In genomic region chr10:3239066-3239919, GRCh38 we compare ENCODE assay signal across 8 cellular contexts.
DNase-seq lines count a peak whose midpoint lies in the region; ATAC-seq and TF ChIP-seq lines count a peak whose summit lies in the region.

No MANE protein-coding gene starts in this region.

- peaks cover 3 to 9% (median 5%) of the 10 kb centered on the region in 3 donors for H3K4me1 ChIP-seq in esophagus squamous epithelium

- peak overlapping the region; percentile 2 to 58 (median 49) for H3K27ac Mint-ChIP-seq in nephron

- peak overlapping the region in 2 of 4 donors; percentile 9 to 71 for H3K27ac ChIP-seq in esophagus squamous epithelium

- no peak for TF ChIP-seq POLR2A in esophagus squamous epithelium (IDR thresholded peaks at IDR 0.05)

- H3K36me3 ChIP-seq in GM06990 (ENCODE audit: control insufficient read depth, insufficient read depth, low read length) (no peaks in the 10 kb centered on the region), esophagus squamous epithelium (no peaks in the 10 kb centered on the region)

- TF ChIP-seq CTCF in GM06990 (IDR thresholded peaks at IDR 0.05; ENCODE audit: insufficient read depth, low read length, poor library complexity, severe bottlenecking) (peak; percentile 92), esophagus squamous epithelium (IDR thresholded peaks at IDR 0.05) (peak in 5 of 6 experiments; percentile 73 to 94 (median 91)), nephron (IDR thresholded peaks at IDR 0.05; ENCODE audit: unreplicated experiment in 3 of 3) (peak; percentile 89 to 95 (median 95))

- peaks cover 22% of the 10 kb centered on the region for H3K27me3 Mint-ChIP-seq in nephron (ENCODE audit: low read depth)

- H3K9me3 Mint-ChIP-seq in nephron: peaks cover 2% of the 10 kb centered on the region

- no peak overlapping the region for H3K4me3 ChIP-seq in GM06990 (replicated peaks; ENCODE audit: low read depth, low read length)
- peak overlapping the region in 1 of 4 donors; percentile 30 for H3K4me3 ChIP-seq in esophagus squamous epithelium

- intact Hi-C loops in esophagus squamous epithelium (cut with DNase I): no loop called here

- H3K4me1 Mint-ChIP-seq in nephron: peaks cover 10% of the 10 kb centered on the region

- DNase-seq in GM06990 (ENCODE audit: extremely low read depth, insufficient read length) (peak; percentile 44), HCEC 1CT (peak; percentile 54), NOMO-1 treated with dmso at 0.1 percent for 144 hours (lab: John Stamatoyannopoulos, UW; ENCODE audit: unreplicated experiment) (peak; percentile 34), activated T-cell treated with anti-CD3 and anti-CD28 coated beads for 1 hour (ENCODE audit: low read depth) (peak; percentile 68), esophagus squamous epithelium (lab: John Stamatoyannopoulos, UW) (no peak)
- peak; percentile 64 for DNase-seq in stimulated activated naive CD4-positive, alpha-beta T cell treated with Interleukin-2 at 50 U/mL for 16 hours (lab: John Stamatoyannopoulos, UW)

- H3K27me3 ChIP-seq in GM06990 (replicated peaks; ENCODE audit: control insufficient read depth, insufficient read depth, low read length): peaks cover 2% of the 10 kb centered on the region; the same call in 1 of the 2 replicates
- no peaks in the 10 kb centered on the region for H3K27me3 ChIP-seq in esophagus squamous epithelium

- no peak for ATAC-seq in GM21619 (IDR thresholded peaks at IDR 0.05; ENCODE audit: unreplicated experiment)

- no peaks in the 10 kb centered on the region for H3K9me3 ChIP-seq in esophagus squamous epithelium

- H3K4me3 Mint-ChIP-seq in nephron: peak overlapping the region; percentile 37 to 68 (median 45)

- no peaks in the 10 kb centered on the region for H3K36me3 Mint-ChIP-seq in nephron (ENCODE audit: low read depth)

- 34 to 61% methylated on average over 21 to 31 of the region's 35 CpGs for WGBS in esophagus squamous epithelium, 2 donors
